ENCODE assay signal across 8 cellular contexts in the genomic region with DNA sequence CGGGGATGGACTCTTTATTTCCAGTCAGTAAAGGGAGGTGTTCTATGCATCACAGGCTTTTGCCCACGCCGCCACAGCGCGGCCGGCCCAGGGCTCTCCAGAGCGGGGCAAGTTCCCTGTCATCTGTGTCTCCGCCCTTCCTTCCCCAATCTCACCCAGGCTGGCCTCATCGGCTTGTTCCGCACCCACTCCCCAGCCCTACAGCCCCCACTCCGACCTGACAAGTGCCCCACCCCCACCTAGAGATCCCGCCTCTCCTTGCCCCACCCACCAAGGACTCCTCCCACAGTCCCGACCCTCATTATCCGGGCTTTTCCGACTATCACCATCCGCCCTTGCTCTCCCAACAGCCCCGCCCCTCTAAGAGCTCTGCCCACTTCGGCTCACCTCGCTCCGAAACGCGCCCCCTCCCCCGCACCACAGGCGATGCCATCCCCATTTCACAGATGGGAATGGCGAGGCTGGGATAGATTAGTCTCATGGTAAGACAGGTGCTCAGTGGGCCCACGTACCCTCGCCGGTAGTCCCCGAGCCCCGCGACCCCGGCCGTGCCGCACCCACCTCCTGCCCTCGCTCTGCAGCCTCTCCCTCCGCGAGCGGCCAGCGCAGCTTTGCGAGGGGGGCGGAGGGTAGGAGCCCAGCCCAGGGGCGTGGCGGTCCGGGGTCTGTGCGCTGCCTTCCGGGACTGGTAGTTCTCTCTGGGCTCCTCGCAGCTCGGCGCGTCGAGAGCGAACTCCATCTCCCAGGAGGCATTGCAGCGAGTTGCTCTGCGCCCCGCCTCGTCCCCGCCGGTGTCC.
A peak's percentile ranks its signal among the peaks of the same experiment; 100 is the strongest.
DNase-seq lines count a peak whose midpoint lies in the region; ATAC-seq lines count a peak whose summit lies in the region.

A gene with protein sequence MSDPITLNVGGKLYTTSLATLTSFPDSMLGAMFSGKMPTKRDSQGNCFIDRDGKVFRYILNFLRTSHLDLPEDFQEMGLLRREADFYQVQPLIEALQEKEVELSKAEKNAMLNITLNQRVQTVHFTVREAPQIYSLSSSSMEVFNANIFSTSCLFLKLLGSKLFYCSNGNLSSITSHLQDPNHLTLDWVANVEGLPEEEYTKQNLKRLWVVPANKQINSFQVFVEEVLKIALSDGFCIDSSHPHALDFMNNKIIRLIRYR (minus strand): TSS at position 615 of the 797 bp plus-strand sequence. CDS start 14,072 bp downstream, outside the sequence.

- H3K4me3 ChIP-seq in GM08714 (ENCODE audit: low read length) (peak within 1 kb of the TSS; percentile 87), SK-N-MC (peak within 1 kb of the TSS; percentile 86)

- H3K27ac ChIP-seq in SK-N-MC (no peak within 1 kb of the TSS), substantia nigra (ENCODE audit: low read depth, low read length, poor library complexity, severe bottlenecking) (peak within 1 kb of the TSS; percentile 83)

- H3K36me3 ChIP-seq in SK-N-MC (ENCODE audit: insufficient read depth, low read length) = no peaks in the 10 kb centered on the region

- peak within 1 kb of the TSS; percentile 72 for H3K9ac ChIP-seq in SK-N-MC (ENCODE audit: insufficient read length)

- peak; percentile 93 for DNase-seq in NCI-H1048 (lab: John Stamatoyannopoulos, UW)
- DNase-seq in SK-N-MC (ENCODE audit: low read depth, low spot score) = peak; percentile 20
- DNase-seq in activated naive CD4-positive, alpha-beta T cell treated with anti-CD3 and anti-CD28 coated beads, Interleukin-2, amount 50 U/mL, for 16 hours = peak; percentile 93
- DNase-seq in germinal center (ENCODE audit: low spot score) = peak; percentile 97
- peak; percentile 82 for DNase-seq in non-pigmented ciliary epithelial cell (ENCODE audit: low read depth)
- DNase-seq in substantia nigra (lab: John Stamatoyannopoulos, UW) = peak; percentile 59 to 99 (median 96)

- H3K9me3 ChIP-seq in SK-N-MC (ENCODE audit: low read depth, low read length) = no peaks in the 10 kb centered on the region

- peak; percentile 94 for ATAC-seq in HG02588 (IDR thresholded peaks at IDR 0.05; ENCODE audit: unreplicated experiment)

Comparison
In these comparisons a context has a peak if more than half of its experiments do, and no peak if none do; other contexts are left out.
1. DNase-seq: peak in every context shown above with its lines; median percentile 97 in germinal center; 96 in substantia nigra; 93 in NCI-H1048; 93 in activated naive CD4-positive, alpha-beta T cell treated with anti-CD3 and anti-CD28 coated beads, Interleukin-2, amount 50 U/mL, for 16 hours; 82 in non-pigmented ciliary epithelial cell; 20 in SK-N-MC.